In the genomic region with DNA sequence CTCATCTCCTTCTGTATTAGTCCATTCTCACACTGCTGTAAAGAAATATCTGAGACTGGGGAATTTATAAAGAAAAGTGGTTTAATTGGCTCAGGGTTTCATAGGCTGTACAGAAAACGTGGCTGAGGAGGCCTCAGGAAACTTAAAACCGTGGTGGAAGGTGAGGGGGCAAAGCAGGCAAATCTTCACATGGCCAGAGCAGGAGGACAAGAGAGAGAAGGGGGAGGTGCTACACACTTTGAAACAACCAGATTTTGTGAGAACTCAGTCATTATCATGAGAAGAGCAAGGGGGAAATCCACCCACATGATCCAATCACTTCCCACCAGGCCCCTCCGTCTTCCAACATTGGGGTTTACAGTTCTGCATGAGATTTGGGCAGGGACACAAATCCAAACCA, we compare ENCODE assay signal across 23 cellular contexts. TPM values are rescaled to one million over a fixed set of nuclear protein-coding genes. Genes with fewer than 3 reads are reported as not detected.
DNase-seq lines count a peak whose midpoint lies in the region; ATAC-seq and TF ChIP-seq lines count a peak whose summit lies in the region.
"Had no signal": no experiment of that assay in that cellular context is flagged by ENCODE, and none has a peak within 500 bp of the region (broad histone marks: within the 10 kb centered on the region; RNA-seq: fewer than 3 reads in every experiment).

No MANE protein-coding gene starts in this region.

- no peaks in the 10 kb centered on the region for H4K20me1 ChIP-seq in BLaER1

- no peaks in the 10 kb centered on the region for H3K27me3 ChIP-seq in BLaER1
- H3K27me3 ChIP-seq in lower lobe of right lung (ENCODE audit: low read depth) = no peaks in the 10 kb centered on the region

- H3K36me3 Mint-ChIP-seq in dendritic cell treated with granulocyte-macrophage colony-stimulating factor and Interleukin-4, amounts not matched to agents 40 ng/mL and 50 ng/mL, for 4 days (ENCODE audit: low read depth) = no peaks in the 10 kb centered on the region
- no peaks in the 10 kb centered on the region for H3K36me3 Mint-ChIP-seq in activated CD4-positive, alpha-beta memory T cell treated with anti-CD3 and anti-CD28 coated beads for 36 hours
- H3K36me3 Mint-ChIP-seq: CD8-positive, alpha-beta T cell had no signal

- DNase-seq in left kidney (ENCODE audit: low read depth, low spot score) = peak; percentile 74
- DNase-seq in NCI-H2196 (lab: John Stamatoyannopoulos, UW; ENCODE audit: unreplicated experiment) = no peak
- no peak for DNase-seq in activated CD4-positive, alpha-beta memory T cell treated with anti-CD3 and anti-CD28 coated beads for 36 hours
- DNase-seq in NCI-H1436 (lab: John Stamatoyannopoulos, UW) = no peak
- no peak for DNase-seq in lower lobe of right lung
- DNase-seq: CD8-positive, alpha-beta T cell; DMS53; EL; GOT3; KBM-7; MV-4-11; NCI-H1417 treated with DMSO at 0.1 percent for 48 hours; NCI-H1930; NCI-H345; NCI-H526; PC-3; RPMI8226; SHP77 treated with DMSO at 0.1 percent for 48 hours had no signal

- H3K4me2 ChIP-seq in BLaER1 = peak overlapping the region; percentile 88

- no peaks in the 10 kb centered on the region for H3K36me3 ChIP-seq in BLaER1
- H3K36me3 ChIP-seq in HEK293 (ENCODE audit: control insufficient read depth in 2 of 2, insufficient read depth in 1 of 2, low read length in 2 of 2) = no peaks in the 10 kb centered on the region
- H3K36me3 ChIP-seq in lower lobe of right lung = no peaks in the 10 kb centered on the region

- TF ChIP-seq CTCF in HEK293 (tag by site-specific recombination; IDR thresholded peaks at IDR 0.05) (no peak), lower lobe of right lung (IDR thresholded peaks at IDR 0.05) (no peak)

- H3K9me3 ChIP-seq in BLaER1 (no peaks in the 10 kb centered on the region), HEK293 (ENCODE audit: control insufficient read depth, insufficient read depth, low read depth, low read length) (no peaks in the 10 kb centered on the region), lower lobe of right lung (no peaks in the 10 kb centered on the region)

- H3K27ac Mint-ChIP-seq in dendritic cell treated with granulocyte-macrophage colony-stimulating factor and Interleukin-4, amounts not matched to agents 40 ng/mL and 50 ng/mL, for 4 days = peak overlapping the region; percentile 4
- no peak overlapping the region for H3K27ac Mint-ChIP-seq in activated CD4-positive, alpha-beta memory T cell treated with anti-CD3 and anti-CD28 coated beads for 36 hours

- no peak overlapping the region for H3K4me3 Mint-ChIP-seq in dendritic cell treated with granulocyte-macrophage colony-stimulating factor and Interleukin-4, amounts not matched to agents 40 ng/mL and 50 ng/mL, for 4 days
- no peak overlapping the region for H3K4me3 Mint-ChIP-seq in activated CD4-positive, alpha-beta memory T cell treated with anti-CD3 and anti-CD28 coated beads for 36 hours
- H3K4me3 Mint-ChIP-seq: CD8-positive, alpha-beta T cell had no signal

- POLR2A ChIA-PET in HEK293 (lab: Yijun Ruan, JAX) = no interaction called here
- POLR2A ChIA-PET in activated CD4-positive, alpha-beta memory T cell treated with anti-CD3 and anti-CD28 coated beads for 36 hours (lab: Charles Lee) = no interaction called here

- ATAC-seq in lower lobe of right lung = no peak
- ATAC-seq: CD8-positive, alpha-beta T cell; GM12878; HepG2; PC-3 had no signal

- H3K9ac ChIP-seq in BLaER1 = no peak overlapping the region

- H3K27ac ChIP-seq in BLaER1 (no peak overlapping the region), HEK293 (ENCODE audit: extremely low read depth, low read depth, low read length) (no peak overlapping the region), lower lobe of right lung (no peak overlapping the region)

- no peaks in the 10 kb centered on the region for H3K9me3 Mint-ChIP-seq in dendritic cell treated with granulocyte-macrophage colony-stimulating factor and Interleukin-4, amounts not matched to agents 40 ng/mL and 50 ng/mL, for 4 days
- no peaks in the 10 kb centered on the region for H3K9me3 Mint-ChIP-seq in activated CD4-positive, alpha-beta memory T cell treated with anti-CD3 and anti-CD28 coated beads for 36 hours
- H3K9me3 Mint-ChIP-seq: CD8-positive, alpha-beta T cell had no signal

- H3K4me1 ChIP-seq in BLaER1 (peaks cover 72% of the 10 kb centered on the region), HEK293 (ENCODE audit: control insufficient read depth, insufficient read depth, low read length) (peaks cover 15% of the 10 kb centered on the region), lower lobe of right lung (peaks cover 39% of the 10 kb centered on the region)

- peaks cover 29% of the 10 kb centered on the region for H3K4me1 Mint-ChIP-seq in dendritic cell treated with granulocyte-macrophage colony-stimulating factor and Interleukin-4, amounts not matched to agents 40 ng/mL and 50 ng/mL, for 4 days (ENCODE audit: low read depth)
- peaks cover 14% of the 10 kb centered on the region for H3K4me1 Mint-ChIP-seq in activated CD4-positive, alpha-beta memory T cell treated with anti-CD3 and anti-CD28 coated beads for 36 hours (ENCODE audit: low read depth)

- H3K4me3 ChIP-seq in BLaER1 (no peak overlapping the region), HEK293 (ENCODE audit: low read depth, low read length) (no peak overlapping the region), lower lobe of right lung (no peak overlapping the region)
- H3K4me3 ChIP-seq: GM12878 had no signal

- CTCF ChIA-PET in HEK293 (lab: Yijun Ruan, JAX) = no interaction called here
- CTCF ChIA-PET in activated CD4-positive, alpha-beta memory T cell treated with anti-CD3 and anti-CD28 coated beads for 36 hours (lab: Charles Lee) = no interaction called here

- peaks cover 12% of the 10 kb centered on the region for H3K27me3 Mint-ChIP-seq in dendritic cell treated with granulocyte-macrophage colony-stimulating factor and Interleukin-4, amounts not matched to agents 40 ng/mL and 50 ng/mL, for 4 days
- H3K27me3 Mint-ChIP-seq in activated CD4-positive, alpha-beta memory T cell treated with anti-CD3 and anti-CD28 coated beads for 36 hours = peaks cover 9% of the 10 kb centered on the region

- intact Hi-C loops in dendritic cell treated with granulocyte-macrophage colony-stimulating factor and Interleukin-4, amounts not matched to agents 40 ng/mL and 50 ng/mL, for 4 days (cut with micrococcal nuclease) = no loop called here
- intact Hi-C loops in activated CD4-positive, alpha-beta memory T cell treated with anti-CD3 and anti-CD28 coated beads for 36 hours (cut with micrococcal nuclease) = loop anchor here (5.0 kb wide), 1 partner anchor 36 kb away; a partner anchor contains a TSS
- intact Hi-C loops in lower lobe of right lung (cut with DNase I) = no loop called here

TF ChIP-seq in HEK293, 187 proteins besides CTCF, POLR2A, EP300 and RAD21:
- TF ChIP-seq ZNF341 (tag by site-specific recombination; IDR thresholded peaks at IDR 0.05; ENCODE audit: low read depth) = peak; percentile 77
- TF ChIP-seq ZNF175 (tag by site-specific recombination; IDR thresholded peaks at IDR 0.05) = no peak

RNA-seq across cellular contexts. Expression of a gene that starts 38.0 kb away (rescaled TPM):
- total RNA-seq in activated CD4-positive, alpha-beta memory T cell treated with anti-CD3 and anti-CD28 coated beads for 36 hours = under 1 TPM; 0.27 to 0.33 TPM
- 32.0 TPM for total RNA-seq in lower lobe of right lung

Comparison
In these comparisons a context has a peak if more than half of its experiments do, and no peak if none do; other contexts are left out.
1. RNA of a gene that starts 38.0 kb away (total RNA-seq): 32.0 TPM in lower lobe of right lung (single experiment); 0.27 to 0.33 TPM in activated CD4-positive, alpha-beta memory T cell treated with anti-CD3 and anti-CD28 coated beads for 36 hours; every median in the first group is over 10 times any median in the second.